ENCODE assay signal across 8 cellular contexts in genomic region chr16:66830422-66831404, GRCh38. TPM values are rescaled to one million over a fixed set of nuclear protein-coding genes. Genes with fewer than 3 reads are reported as not detected.
DNase-seq lines count a peak whose midpoint lies in the region; ATAC-seq and TF ChIP-seq lines count a peak whose summit lies in the region.

Gene NAE1, minus strand, starts transcription at chr16:66830976. Its CDS starts 77 bp downstream, at chr16:66830899.

- H3K36me3 ChIP-seq in ectodermal cell (ENCODE audit: control insufficient read depth, insufficient read depth, low read length) (peaks cover 21% of the 10 kb centered on the region), lung (ENCODE audit: control insufficient read depth in 2 of 2, insufficient read depth in 2 of 2, low read length in 2 of 2) (peaks cover 2 to 7% of the 10 kb centered on the region in 2 donors)

- peak; percentile 94 for ATAC-seq in CD4-positive, alpha-beta T cell (ENCODE audit: poor library complexity)
- peak; percentile 96 for ATAC-seq in GM19397 (IDR thresholded peaks at IDR 0.05; ENCODE audit: unreplicated experiment)
- peak; percentile 82 for ATAC-seq in HG03571 (IDR thresholded peaks at IDR 0.05; ENCODE audit: unreplicated experiment)
- ATAC-seq in lung (ENCODE audit: insufficient read depth, low FRiP score), result peak; percentile 97

- DNase-seq in CD4-positive, alpha-beta T cell, result peak; percentile 76 to 91 (median 86)
- DNase-seq in NCI-H774 (lab: John Stamatoyannopoulos, UW), result peak; percentile 56
- DNase-seq in activated CD4-positive, alpha-beta memory T cell treated with anti-CD3 and anti-CD28 coated beads, Interleukin-2, amount 10 ng/mL, durations not matched to agents 7 days and 5 days, result peak; percentile 90
- peak; percentile 82 for DNase-seq in lung (ENCODE audit: low spot score)
- peak; percentile 81 to 84 (median 82) for DNase-seq in stimulated activated CD4-positive, alpha-beta T cell treated with anti-CD3 and anti-CD28 coated beads, TNF-alpha, amount 100 ng/mL, for 4 hours (ENCODE audit: low read depth in 3 of 3)

- peak within 1 kb of the TSS; percentile 55 for H3K27ac ChIP-seq in CD4-positive, alpha-beta T cell (ENCODE audit: low read depth, low read length)
- peak within 1 kb of the TSS; percentile 80 for H3K27ac ChIP-seq in ectodermal cell (ENCODE audit: insufficient read depth, low read depth, low read length, poor library complexity, severe bottlenecking)
- peak within 1 kb of the TSS; percentile 90 to 94 for H3K27ac ChIP-seq in lung (ENCODE audit: low read depth in 1 of 2, low read length in 1 of 2)

- peaks cover 33% of the 10 kb centered on the region for H3K36me3 Mint-ChIP-seq in CD4-positive, alpha-beta T cell (ENCODE audit: low read depth)
- peaks cover 25% of the 10 kb centered on the region for H3K36me3 Mint-ChIP-seq in activated CD4-positive, alpha-beta memory T cell treated with anti-CD3 and anti-CD28 coated beads, Interleukin-2, amount 10 ng/mL, durations not matched to agents 7 days and 5 days (ENCODE audit: low read depth)

- H3K4me1 ChIP-seq in ectodermal cell (ENCODE audit: control insufficient read depth, insufficient read depth, low read length), result peaks cover 10% of the 10 kb centered on the region
- H3K4me1 ChIP-seq in lung (ENCODE audit: control insufficient read depth in 2 of 2, insufficient read depth in 2 of 2, low read length in 2 of 2), result peaks cover 7% of the 10 kb centered on the region in 2 donors

- H3K27ac Mint-ChIP-seq in CD4-positive, alpha-beta T cell, result peak within 1 kb of the TSS; percentile 67
- peak within 1 kb of the TSS; percentile 63 for H3K27ac Mint-ChIP-seq in activated CD4-positive, alpha-beta memory T cell treated with anti-CD3 and anti-CD28 coated beads, Interleukin-2, amount 10 ng/mL, durations not matched to agents 7 days and 5 days

- H3K4me3 ChIP-seq in ectodermal cell (ENCODE audit: insufficient read depth, low read depth, low read length), result peak within 1 kb of the TSS; percentile 80
- H3K4me3 ChIP-seq in lung, result peak within 1 kb of the TSS; percentile 93

- H3K9me3 ChIP-seq in CD4-positive, alpha-beta T cell (ENCODE audit: control insufficient read depth, low read length), result no peaks in the 10 kb centered on the region
- H3K9me3 ChIP-seq in ectodermal cell (ENCODE audit: control insufficient read depth, low read length), result no peaks in the 10 kb centered on the region
- H3K9me3 ChIP-seq in lung (ENCODE audit: control insufficient read depth in 2 of 2, insufficient read depth in 1 of 2, low read length in 1 of 2), result no peaks in the 10 kb centered on the region

- peaks cover 4% of the 10 kb centered on the region for H3K27me3 ChIP-seq in CD4-positive, alpha-beta T cell (ENCODE audit: control insufficient read depth, insufficient read depth, low read length)
- H3K27me3 ChIP-seq in ectodermal cell (ENCODE audit: control insufficient read depth, insufficient read depth, low read length, poor library complexity, severe bottlenecking) (no peaks in the 10 kb centered on the region), lung (ENCODE audit: control insufficient read depth, insufficient read depth) (no peaks in the 10 kb centered on the region)

- H3K4me3 Mint-ChIP-seq in CD4-positive, alpha-beta T cell, result peak within 1 kb of the TSS; percentile 84
- H3K4me3 Mint-ChIP-seq in activated CD4-positive, alpha-beta memory T cell treated with anti-CD3 and anti-CD28 coated beads, Interleukin-2, amount 10 ng/mL, durations not matched to agents 7 days and 5 days, result peak within 1 kb of the TSS; percentile 73

- 1% methylated on average over 84 of the region's 84 CpGs for WGBS in ectodermal cell, 2 experiments
- WGBS in lung, 2 donors, result 1% methylated on average over 70 to 84 of the region's 84 CpGs

- H3K27me3 Mint-ChIP-seq in CD4-positive, alpha-beta T cell, result no peaks in the 10 kb centered on the region
- H3K27me3 Mint-ChIP-seq in activated CD4-positive, alpha-beta memory T cell treated with anti-CD3 and anti-CD28 coated beads, Interleukin-2, amount 10 ng/mL, durations not matched to agents 7 days and 5 days, result no peaks in the 10 kb centered on the region

- peaks cover 38% of the 10 kb centered on the region for H3K4me1 Mint-ChIP-seq in CD4-positive, alpha-beta T cell (ENCODE audit: low read depth)
- peaks cover 41% of the 10 kb centered on the region for H3K4me1 Mint-ChIP-seq in activated CD4-positive, alpha-beta memory T cell treated with anti-CD3 and anti-CD28 coated beads, Interleukin-2, amount 10 ng/mL, durations not matched to agents 7 days and 5 days

- intact Hi-C loops in CD4-positive, alpha-beta T cell (cut with DNase I, micrococcal nuclease), result loop anchor here (2.0 kb wide), 2 partner anchors 38 to 80 kb away; partner anchors contain the start of gene DYNC1LI2 (in 1 of the 2)

- TF ChIP-seq CTCF in CD4-positive, alpha-beta T cell (IDR thresholded peaks at IDR 0.05), result peak; percentile 98
- TF ChIP-seq CTCF in lung (IDR thresholded peaks at IDR 0.05; ENCODE audit: control extremely low read depth, extremely low read depth), result peak; percentile 96

- CTCF ChIA-PET in CD4-positive, alpha-beta T cell (lab: Charles Lee), result interaction anchor here (0.6 to 3.8 kb wide), 22 partner anchors 10 to 417 kb away, joined by 3 to 49 read pairs (median 4); partner anchors contain the start of genes DYNC1LI2, FHOD1 and PDP2
- CTCF ChIA-PET in activated CD4-positive, alpha-beta memory T cell treated with anti-CD3 and anti-CD28 coated beads, Interleukin-2, amount 10 ng/mL, durations not matched to agents 7 days and 5 days (lab: Charles Lee), result interaction anchor here (0.6 to 5.2 kb wide), 70 partner anchors 8 to 432 kb away, joined by 3 to 125 read pairs (median 5); partner anchors contain the start of genes CA7, CIAO2B, CKLF and DYNC1LI2

- H3K9me3 Mint-ChIP-seq in CD4-positive, alpha-beta T cell, result no peaks in the 10 kb centered on the region
- no peaks in the 10 kb centered on the region for H3K9me3 Mint-ChIP-seq in activated CD4-positive, alpha-beta memory T cell treated with anti-CD3 and anti-CD28 coated beads, Interleukin-2, amount 10 ng/mL, durations not matched to agents 7 days and 5 days

- POLR2A ChIA-PET in CD4-positive, alpha-beta T cell (lab: Charles Lee), result interaction anchor here (0.5 to 2.9 kb wide), 28 partner anchors 9 to 1619 kb away, joined by 3 to 32 read pairs (median 4); partner anchors contain the start of genes CKLF, DYNC1LI2 and PDP2
- POLR2A ChIA-PET in activated CD4-positive, alpha-beta memory T cell treated with anti-CD3 and anti-CD28 coated beads, Interleukin-2, amount 10 ng/mL, durations not matched to agents 7 days and 5 days (lab: Charles Lee), result interaction anchor here (0.6 to 4.7 kb wide), 23 partner anchors 12 to 310 kb away, joined by 3 to 37 read pairs (median 3); partner anchors contain the start of genes CA7, CKLF, DYNC1LI2 and PDP2

RNA-seq across cellular contexts. Expression of gene NAE1, which starts in this region (rescaled TPM):
- total RNA-seq in CD4-positive, alpha-beta T cell, result 10 to 100 TPM; 89.1 to 91.2 TPM
- total RNA-seq in activated CD4-positive, alpha-beta memory T cell treated with anti-CD3 and anti-CD28 coated beads, Interleukin-2, amount 10 ng/mL, durations not matched to agents 7 days and 5 days, result 10 to 100 TPM; 76.5 to 78.2 TPM
- 210 TPM for polyA plus RNA-seq in ectodermal cell (2013, experiment 1 of 4)
- 214 TPM for polyA plus RNA-seq in ectodermal cell (2013, experiment 2 of 4)
- 179 TPM for polyA plus RNA-seq in ectodermal cell (2013, experiment 3 of 4)
- polyA plus RNA-seq in ectodermal cell (2013, experiment 4 of 4), result 185 TPM
- 10 to 100 TPM; 31.8 to 64.4 TPM for total RNA-seq in lung
- 10 to 100 TPM; 24.2 to 26.3 TPM for polyA plus RNA-seq in lung

Comparison
In these comparisons a context has a peak if more than half of its experiments do, and no peak if none do; other contexts are left out.
1. Peak in every context shown above with its lines: DNase-seq, ATAC-seq, H3K4me3 ChIP-seq and H3K27ac ChIP-seq.